Comparison of ENCODE assay signal across 14 cellular contexts in genomic region chr16:29836623-29837022, GRCh38. TPM values are rescaled to one million over a fixed set of nuclear protein-coding genes. Genes with fewer than 3 reads are reported as not detected.
DNase-seq lines count a peak whose midpoint lies in the region; ATAC-seq, FAIRE-seq and TF ChIP-seq lines count a peak whose summit lies in the region.
"Had no signal": no experiment of that assay in that cellular context is flagged by ENCODE, and none has a peak within 500 bp of the region (broad histone marks: within the 10 kb centered on the region; RNA-seq: fewer than 3 reads in every experiment).

No MANE protein-coding gene starts in this region.

- in situ Hi-C loops in GM12878 (cut with MboI) = no loop called here

- H3K9me3 ChIP-seq in GM12878 (replicated peaks; ENCODE audit: control insufficient read depth, insufficient read depth, low read length) = no peaks in the 10 kb centered on the region
- no peaks in the 10 kb centered on the region for H3K9me3 ChIP-seq in mucosa of descending colon
- no peaks in the 10 kb centered on the region for H3K9me3 ChIP-seq in sigmoid colon
- H3K9me3 ChIP-seq in trophoblast cell (ENCODE audit: insufficient read depth, low read depth, low read length) = no peaks in the 10 kb centered on the region
- H3K9me3 ChIP-seq: Caco-2 had no signal

- H3K4me3 ChIP-seq in H7 (ENCODE audit: insufficient read depth, low read depth, low read length) (no peak overlapping the region), GM12878 (no peak overlapping the region), mucosa of descending colon (no peak overlapping the region), sigmoid colon (no peak overlapping the region), trophoblast cell (ENCODE audit: low read depth, low read length) (no peak overlapping the region)

- H3K18ac ChIP-seq in trophoblast cell (ENCODE audit: low read length) = no peak overlapping the region

- TF ChIP-seq EP300 in GM12878 (IDR thresholded peaks at IDR 0.05; ENCODE audit: borderline replicate concordance in 1 of 2, control insufficient read depth in 1 of 2, low read depth in 2 of 2, low read length in 2 of 2) (no peak), sigmoid colon (IDR thresholded peaks at IDR 0.05) (no peak)

- intact Hi-C loops in GM12878 (cut with micrococcal nuclease; ENCODE audit: unreplicated experiment) (no loop called here), mucosa of descending colon (cut with DNase I, micrococcal nuclease) (no loop called here), sigmoid colon (cut with DNase I) (no loop called here)

- H4K91ac ChIP-seq in trophoblast cell (ENCODE audit: low read depth, low read length) = no peak overlapping the region

- TF ChIP-seq CTCF in GM12878 (IDR thresholded peaks at IDR 0.05 in 2 of 3, conservative IDR thresholded peaks at IDR 0.05 in 1 of 3; ENCODE audit: control insufficient read depth in 2 of 3, extremely low read depth in 1 of 3, insufficient read depth in 1 of 3, low read depth in 3 of 3, low read length in 3 of 3) (no peak), mucosa of descending colon (IDR thresholded peaks at IDR 0.05) (no peak), sigmoid colon (IDR thresholded peaks at IDR 0.05) (no peak)

- H3K4ac ChIP-seq in trophoblast cell (ENCODE audit: low read depth, low read length) = no peak overlapping the region

- H4K8ac ChIP-seq in trophoblast cell (ENCODE audit: low read depth, low read length) = no peak overlapping the region

- no peaks in the 10 kb centered on the region for H3K79me2 ChIP-seq in GM12878 (ENCODE audit: control insufficient read depth, insufficient read depth, low read length)
- H3K79me2 ChIP-seq in trophoblast cell (ENCODE audit: control insufficient read depth, insufficient read depth, low read length, poor library complexity) = no peaks in the 10 kb centered on the region

- H3K9ac ChIP-seq in GM12878 (ENCODE audit: control insufficient read depth, insufficient read depth, low read length) = no peak overlapping the region
- H3K9ac ChIP-seq in trophoblast cell (ENCODE audit: low read length) = no peak overlapping the region

- SMC1A ChIA-PET in GM12878 (lab: Charles Lee; ENCODE audit: uncharacterized antibody, unreplicated experiment) = interaction anchor here (1.1 kb wide), 1 partner anchor 32 kb away, joined by 3 read pairs; no protein-coding TSS in a partner anchor

- no peak overlapping the region for H3K14ac ChIP-seq in trophoblast cell (ENCODE audit: low read length)

- H2BK5ac ChIP-seq in trophoblast cell (ENCODE audit: low read depth, low read length, poor library complexity) = no peak overlapping the region

- no peak overlapping the region for H3K23ac ChIP-seq in trophoblast cell (ENCODE audit: low read length)

- H2AFZ ChIP-seq in GM12878 (ENCODE audit: control insufficient read depth, low read depth, low read length) (no peak overlapping the region), trophoblast cell (ENCODE audit: insufficient read depth, low read length, poor library complexity) (no peak overlapping the region)

- no peaks in the 10 kb centered on the region for H4K20me1 ChIP-seq in GM12878 (ENCODE audit: control insufficient read depth, insufficient read depth)

- RAD21 ChIA-PET in GM12878 (lab: Charles Lee; ENCODE audit: unreplicated experiment) = no interaction called here

- TF ChIP-seq POLR2A in GM12878 (IDR thresholded peaks at IDR 0.05; ENCODE audit: low read depth, low read length) (0 out of 2 replicates have a peak, but pooled peaks have one; percentile 20), sigmoid colon (IDR thresholded peaks at IDR 0.05) (no peak)

- H2BK120ac ChIP-seq in trophoblast cell (ENCODE audit: insufficient read depth, low read length, poor library complexity) = no peak overlapping the region

- BruUV-seq in GM12878 (replicated peaks; lab: Mats Ljungman, UMichigan) = no TSS peak

- DNase-seq in H7 (peak; percentile 36), GM12878 (ENCODE audit: low read depth, low spot score) (no peak), mucosa of descending colon (no peak), sigmoid colon (no peak), HEK293T (ENCODE audit: extremely low spot score) (no peak), trophoblast cell (no peak)
- DNase-seq: Caco-2; CD8-positive, alpha-beta memory T cell; DND-41; GDM1 had no signal

- no peak for ATAC-seq in GM12878
- ATAC-seq in mucosa of descending colon = peak; percentile 12

- no peak overlapping the region for H4K12ac ChIP-seq in trophoblast cell (ENCODE audit: low read depth, low read length)

- H3K4me1 ChIP-seq in GM12878 (ENCODE audit: control insufficient read depth, insufficient read depth, low read length) = no peaks in the 10 kb centered on the region
- no peaks in the 10 kb centered on the region for H3K4me1 ChIP-seq in mucosa of descending colon (ENCODE audit: low read depth)
- H3K4me1 ChIP-seq in sigmoid colon = no peaks in the 10 kb centered on the region
- no peaks in the 10 kb centered on the region for H3K4me1 ChIP-seq in trophoblast cell (ENCODE audit: control insufficient read depth in 1 of 2, insufficient read depth in 2 of 2, low read length in 2 of 2)
- H3K4me1 ChIP-seq: Caco-2 had no signal

- H2AK5ac ChIP-seq in trophoblast cell (ENCODE audit: low read length) = no peak overlapping the region

- no peak for TF ChIP-seq RAD21 in GM12878 (IDR thresholded peaks at IDR 0.05; ENCODE audit: insufficient read depth, low read depth, low read length)

- no peak overlapping the region for H3K4me2 ChIP-seq in GM12878 (ENCODE audit: control insufficient read depth, insufficient read depth)
- no peak overlapping the region for H3K4me2 ChIP-seq in trophoblast cell (ENCODE audit: low read length)

- H3K27me3 ChIP-seq in H7 (ENCODE audit: control insufficient read depth, insufficient read depth, low read length) = no peaks in the 10 kb centered on the region
- no peaks in the 10 kb centered on the region for H3K27me3 ChIP-seq in GM12878 (replicated peaks in 1 of 2; ENCODE audit: control insufficient read depth in 2 of 2, insufficient read depth in 2 of 2, low read length in 1 of 2)
- H3K27me3 ChIP-seq in sigmoid colon = no peaks in the 10 kb centered on the region
- H3K27me3 ChIP-seq in trophoblast cell (ENCODE audit: insufficient read depth, low read length) = no peaks in the 10 kb centered on the region

- H3K36me3 ChIP-seq in H7 (replicated peaks; ENCODE audit: control insufficient read depth, insufficient read depth, low read length) = no peaks in the 10 kb centered on the region
- H3K36me3 ChIP-seq in GM12878 (ENCODE audit: control insufficient read depth in 2 of 2, insufficient read depth in 2 of 2, low read length in 1 of 2) = peaks cover 13 to 15% of the 10 kb centered on the region in 2 experiments; a peak in 3 of 4 replicates
- peaks cover 33% of the 10 kb centered on the region for H3K36me3 ChIP-seq in mucosa of descending colon (ENCODE audit: low read depth)
- H3K36me3 ChIP-seq in sigmoid colon = peaks cover 37 to 100% (median 67%) of the 10 kb centered on the region in 4 donors
- H3K36me3 ChIP-seq in trophoblast cell (ENCODE audit: control insufficient read depth in 1 of 2, insufficient read depth in 2 of 2, low read length in 2 of 2) = peaks cover 0 to 4% of the 10 kb centered on the region in 2 experiments

- H3K79me1 ChIP-seq in trophoblast cell (ENCODE audit: low read length) = no peaks in the 10 kb centered on the region

- CTCF ChIA-PET in GM12878 (lab: Yijun Ruan, JAX) = interaction anchor here (0.9 kb wide), 1 partner anchor 12 kb away, joined by 4 read pairs; no protein-coding TSS in a partner anchor
- CTCF ChIA-PET in HEK293T (lab: Yijun Ruan, JAX) = interaction anchor here (0.6 kb wide), 1 partner anchor 29 kb away, joined by 3 read pairs; no protein-coding TSS in a partner anchor

- 98% methylated on average over 15 of the region's 15 CpGs for WGBS in GM12878 (ENCODE audit: insufficient coverage, insufficient replicate concordance, low lambda C conversion rate, missing lambda C conversion rate)
- WGBS in sigmoid colon, 2 donors = 88 to 89% methylated on average over 15 of the region's 15 CpGs
- WGBS in trophoblast cell (ENCODE audit: extremely low coverage, insufficient coverage, insufficient read length) = no CpG with 5 or more reads among the region's 15 CpGs

- H3K27ac ChIP-seq in GM12878 (ENCODE audit: control insufficient read depth, insufficient read depth) (no peak overlapping the region), sigmoid colon (no peak overlapping the region), trophoblast cell (ENCODE audit: low read depth, low read length) (no peak overlapping the region)

- H2BK12ac ChIP-seq in trophoblast cell (ENCODE audit: low read length) = no peak overlapping the region

- POLR2A ChIA-PET in GM12878 (lab: Charles Lee) = interaction anchor here (0.7 kb wide), 2 partner anchors 145 to 184 kb away, joined by 3 to 4 read pairs; no protein-coding TSS in a partner anchor
- POLR2A ChIA-PET in HEK293T (lab: Yijun Ruan, JAX) = no interaction called here

- no peak for FAIRE-seq in GM12878 (lab: Jason Lieb, UNC)
- FAIRE-seq: H54 had no signal

RNA-seq across cellular contexts. Expression of gene MVP, which starts 16.4 kb away (rescaled TPM):
- total RNA-seq in H7 (2014; rRNA removed; shearing (Covaris generic)) = 7.0 and 22.0 TPM in 2 replicates
- total RNA-seq in GM12878 (2013; cell fraction: nucleolus; rRNA removed) = 84.4 and 84.6 TPM in 2 replicates
- total RNA-seq in GM12878 (2014; rRNA removed) (60.2 and 67.9 TPM in 2 replicates), GM12878 (2014; rRNA removed; fragmentation: Illumina TruSeq; extraction: Trizol) (28.1 and 28.9 TPM in 2 replicates), GM12878 (2021) (62.5 and 62.7 TPM in 2 replicates), mucosa of descending colon (100 to 1,000 TPM; 307 to 552 (median 529) TPM), sigmoid colon (10 to 100 TPM; 62.3 to 94.5 (median 68.6) TPM)
- 32.9 TPM for polyA plus RNA-seq in GM12878 (2011; ENCODE audit: low read depth)
- polyA plus RNA-seq in GM12878 (2011; rRNA removed) (26.8 and 74.2 TPM in 2 replicates), GM12878 (2014; fragmentation: Illumina TruSeq; extraction: Trizol) (18.5 and 37.3 TPM in 2 replicates), GM12878 (2014; fragmentation: Nextera tagmentation; extraction: Ambion mirVana) (1 to 10 TPM in 1 of 2 experiments, under 1 TPM in 1; 0.98 to 1.2 TPM), GM12878 (2014; rRNA removed) (46.7 and 56.9 TPM in 2 replicates), GM12878 (2016; fragmentation: Nextera tagmentation; extraction: Ambion mirVana) (10 to 100 TPM; 63.5 to 64.6 TPM), sigmoid colon (100 to 1,000 TPM; 201 to 368 (median 265) TPM)
- 59.9 and 79.0 TPM in 2 replicates for polyA plus RNA-seq in GM12878 (2011; cell fraction: cytosol; rRNA removed)
- polyA plus RNA-seq in GM12878 (2011; cell fraction: nucleus; rRNA removed) = 152 and 155 TPM in 2 replicates
- polyA plus RNA-seq in GM12878 (2012) = 54.3 and 57.3 TPM in 2 replicates
- polyA minus RNA-seq in GM12878 (2011; rRNA and poly(A)+ RNA removed) = 183 and 191 TPM in 2 replicates
- 59.3 and 71.4 TPM in 2 replicates for polyA minus RNA-seq in GM12878 (2011; cell fraction: cytosol; rRNA and poly(A)+ RNA removed)
- 47.4 and 71.8 TPM in 2 replicates for polyA minus RNA-seq in GM12878 (2011; cell fraction: nucleus; rRNA and poly(A)+ RNA removed)
- polyA plus RNA-seq in trophoblast cell (2013) = 24.4 and 24.5 TPM in 2 replicates

RNA-seq across cellular contexts. Expression of gene PAGR1, which starts 20.7 kb away (rescaled TPM):
- 62.1 and 67.1 TPM in 2 replicates for total RNA-seq in H7 (2014; rRNA removed; shearing (Covaris generic))
- 18.3 and 23.4 TPM in 2 replicates for total RNA-seq in GM12878 (2013; cell fraction: nucleolus; rRNA removed)
- total RNA-seq in GM12878 (2014; rRNA removed) (31.5 and 33.4 TPM in 2 replicates), GM12878 (2014; rRNA removed; fragmentation: Illumina TruSeq; extraction: Trizol) (15.0 and 19.6 TPM in 2 replicates), GM12878 (2021) (26.5 and 27.2 TPM in 2 replicates), mucosa of descending colon (10 to 100 TPM; 15.6 to 25.1 (median 20.5) TPM), sigmoid colon (10 to 100 TPM; 18.5 to 29.9 (median 25.7) TPM)
- polyA plus RNA-seq in GM12878 (2011; ENCODE audit: low read depth) = 8.9 TPM
- polyA plus RNA-seq in GM12878 (2011; rRNA removed) (14.9 and 16.0 TPM in 2 replicates), GM12878 (2014; fragmentation: Illumina TruSeq; extraction: Trizol) (4.4 and 11.5 TPM in 2 replicates), GM12878 (2014; fragmentation: Nextera tagmentation; extraction: Ambion mirVana) (1 to 10 TPM; 1.1 to 5.5 TPM), GM12878 (2014; rRNA removed) (29.6 and 34.5 TPM in 2 replicates), GM12878 (2016; fragmentation: Nextera tagmentation; extraction: Ambion mirVana) (10 to 100 TPM; 44.6 to 57.7 TPM), sigmoid colon (10 to 100 TPM; 20.4 to 36.6 (median 29.1) TPM)
- polyA plus RNA-seq in GM12878 (2011; cell fraction: cytosol; rRNA removed) = 20.7 and 21.3 TPM in 2 replicates
- polyA plus RNA-seq in GM12878 (2011; cell fraction: nucleus; rRNA removed) = 10.5 and 13.7 TPM in 2 replicates
- 19.7 and 20.0 TPM in 2 replicates for polyA plus RNA-seq in GM12878 (2012)
- polyA minus RNA-seq in GM12878 (2011; rRNA and poly(A)+ RNA removed) = 2.5 and 5.9 TPM in 2 replicates
- polyA minus RNA-seq in GM12878 (2011; cell fraction: cytosol; rRNA and poly(A)+ RNA removed) = 5.0 and 8.2 TPM in 2 replicates
- polyA minus RNA-seq in GM12878 (2011; cell fraction: nucleus; rRNA and poly(A)+ RNA removed) = 6.3 and 9.0 TPM in 2 replicates
- polyA plus RNA-seq in trophoblast cell (2013) = 33.5 and 34.4 TPM in 2 replicates

RNA-seq across cellular contexts. Expression of gene PRRT2, which starts 24.6 kb away (rescaled TPM):
- total RNA-seq in H7 (2014; rRNA removed; shearing (Covaris generic)) = 1.8 and 5.6 TPM in 2 replicates
- total RNA-seq in GM12878 (2013; cell fraction: nucleolus; rRNA removed) = 3.0 and 3.8 TPM in 2 replicates
- total RNA-seq in GM12878 (2014; rRNA removed) (not detected in 2 replicates), GM12878 (2014; rRNA removed; fragmentation: Illumina TruSeq; extraction: Trizol) (0.09 TPM in 1 of 2 replicates, not detected in the other), GM12878 (2021) (0.35 and 0.49 TPM in 2 replicates), mucosa of descending colon (10 to 100 TPM in 1 of 3 donors, under 1 TPM in 2; 0.81 to 15.2 (median 0.94) TPM), sigmoid colon (10 to 100 TPM in 2 of 4 donors, 1 to 10 TPM in 2; 5.4 to 22.7 (median 9.6) TPM)
- polyA plus RNA-seq in GM12878 (2011; ENCODE audit: low read depth) = 0.13 TPM
- polyA plus RNA-seq in GM12878 (2011; rRNA removed) (0.10 and 0.12 TPM in 2 replicates), GM12878 (2014; fragmentation: Illumina TruSeq; extraction: Trizol) (0.16 TPM in 1 of 2 replicates, not detected in the other), GM12878 (2014; fragmentation: Nextera tagmentation; extraction: Ambion mirVana) (not detected), GM12878 (2014; rRNA removed) (0.12 and 0.22 TPM in 2 replicates), GM12878 (2016; fragmentation: Nextera tagmentation; extraction: Ambion mirVana) (under 1 TPM; 0.08 to 0.11 TPM), sigmoid colon (1 to 10 TPM in 1 of 3 donors, under 1 TPM in 1, not detected in 1; 0.69 to 2.2 TPM)
- polyA plus RNA-seq in GM12878 (2011; cell fraction: cytosol; rRNA removed) = 0.12 and 0.13 TPM in 2 replicates
- 3.2 and 3.5 TPM in 2 replicates for polyA plus RNA-seq in GM12878 (2011; cell fraction: nucleus; rRNA removed)
- polyA plus RNA-seq in GM12878 (2012) = 0.63 and 0.68 TPM in 2 replicates
- 0.07 and 0.46 TPM in 2 replicates for polyA minus RNA-seq in GM12878 (2011; rRNA and poly(A)+ RNA removed)
- not detected in 2 replicates for polyA minus RNA-seq in GM12878 (2011; cell fraction: cytosol; rRNA and poly(A)+ RNA removed)
- 0.48 and 1.1 TPM in 2 replicates for polyA minus RNA-seq in GM12878 (2011; cell fraction: nucleus; rRNA and poly(A)+ RNA removed)
- 3.9 and 4.1 TPM in 2 replicates for polyA plus RNA-seq in trophoblast cell (2013)
- total RNA-seq: HT-29 had no signal
- polyA plus RNA-seq: CD14-positive monocyte, IgD-negative memory B cell had no signal

RNA-seq across cellular contexts. Expression of gene CDIPT, which starts 26.4 kb away (rescaled TPM):
- total RNA-seq in H7 (2014; rRNA removed; shearing (Covaris generic)) = 91.3 and 97.6 TPM in 2 replicates
- 23.6 and 25.0 TPM in 2 replicates for total RNA-seq in GM12878 (2013; cell fraction: nucleolus; rRNA removed)
- total RNA-seq in GM12878 (2014; rRNA removed) = 33.2 and 35.4 TPM in 2 replicates
- total RNA-seq in GM12878 (2014; rRNA removed; fragmentation: Illumina TruSeq; extraction: Trizol) = 9.6 and 10.5 TPM in 2 replicates
- 31.4 and 34.1 TPM in 2 replicates for total RNA-seq in GM12878 (2021)
- polyA plus RNA-seq in GM12878 (2011; ENCODE audit: low read depth) = 11.5 TPM
- polyA plus RNA-seq in GM12878 (2011; rRNA removed) = 14.5 and 26.2 TPM in 2 replicates
- polyA plus RNA-seq in GM12878 (2011; cell fraction: cytosol; rRNA removed) = 41.9 and 52.6 TPM in 2 replicates
- 36.4 and 39.8 TPM in 2 replicates for polyA plus RNA-seq in GM12878 (2011; cell fraction: nucleus; rRNA removed)
- 28.7 and 30.8 TPM in 2 replicates for polyA plus RNA-seq in GM12878 (2012)
- polyA plus RNA-seq in GM12878 (2014; fragmentation: Illumina TruSeq; extraction: Trizol) = 6.8 and 15.5 TPM in 2 replicates
- polyA plus RNA-seq in GM12878 (2014; fragmentation: Nextera tagmentation; extraction: Ambion mirVana) = 1 to 10 TPM in 1 of 2 experiments, under 1 TPM in 1; 0.87 to 3.5 TPM
- polyA plus RNA-seq in GM12878 (2014; rRNA removed) = 33.1 and 33.2 TPM in 2 replicates
- polyA plus RNA-seq in GM12878 (2016; fragmentation: Nextera tagmentation; extraction: Ambion mirVana) = 10 to 100 TPM; 28.1 to 36.4 TPM
- 21.6 and 34.8 TPM in 2 replicates for polyA minus RNA-seq in GM12878 (2011; rRNA and poly(A)+ RNA removed)
- 18.7 and 20.5 TPM in 2 replicates for polyA minus RNA-seq in GM12878 (2011; cell fraction: cytosol; rRNA and poly(A)+ RNA removed)
- polyA minus RNA-seq in GM12878 (2011; cell fraction: nucleus; rRNA and poly(A)+ RNA removed) = 11.2 and 15.9 TPM in 2 replicates
- total RNA-seq in mucosa of descending colon = 100 to 1,000 TPM in 1 of 3 donors, 10 to 100 TPM in 2; 53.1 to 102 (median 90.5) TPM
- 100 to 1,000 TPM; 107 to 120 (median 111) TPM for total RNA-seq in sigmoid colon
- 10 to 100 TPM; 39.8 to 76.2 (median 51.1) TPM for polyA plus RNA-seq in sigmoid colon
- 51.3 and 53.4 TPM in 2 replicates for polyA plus RNA-seq in trophoblast cell (2013)

RNA-seq across cellular contexts. Expression of gene MAZ, which starts 30.3 kb away (rescaled TPM):
- 496 and 509 TPM in 2 replicates for total RNA-seq in H7 (2014; rRNA removed; shearing (Covaris generic))
- total RNA-seq in GM12878 (2013; cell fraction: nucleolus; rRNA removed) = 33.0 and 41.7 TPM in 2 replicates
- 184 and 202 TPM in 2 replicates for total RNA-seq in GM12878 (2014; rRNA removed)
- total RNA-seq in GM12878 (2014; rRNA removed; fragmentation: Illumina TruSeq; extraction: Trizol) = 142 and 158 TPM in 2 replicates
- 305 and 309 TPM in 2 replicates for total RNA-seq in GM12878 (2021)
- polyA plus RNA-seq in GM12878 (2011; ENCODE audit: low read depth) = 63.0 TPM
- polyA plus RNA-seq in GM12878 (2011; rRNA removed) = 57.5 and 100 TPM in 2 replicates
- 148 and 190 TPM in 2 replicates for polyA plus RNA-seq in GM12878 (2011; cell fraction: cytosol; rRNA removed)
- 285 and 333 TPM in 2 replicates for polyA plus RNA-seq in GM12878 (2011; cell fraction: nucleus; rRNA removed)
- polyA plus RNA-seq in GM12878 (2012) = 205 and 242 TPM in 2 replicates
- polyA plus RNA-seq in GM12878 (2014; fragmentation: Illumina TruSeq; extraction: Trizol) = 105 and 184 TPM in 2 replicates
- 10 to 100 TPM; 23.9 to 31.4 TPM for polyA plus RNA-seq in GM12878 (2014; fragmentation: Nextera tagmentation; extraction: Ambion mirVana)
- 132 and 171 TPM in 2 replicates for polyA plus RNA-seq in GM12878 (2014; rRNA removed)
- 10 to 100 TPM; 45.1 to 48.9 TPM for polyA plus RNA-seq in GM12878 (2016; fragmentation: Nextera tagmentation; extraction: Ambion mirVana)
- 250 and 328 TPM in 2 replicates for polyA minus RNA-seq in GM12878 (2011; rRNA and poly(A)+ RNA removed)
- 158 and 164 TPM in 2 replicates for polyA minus RNA-seq in GM12878 (2011; cell fraction: cytosol; rRNA and poly(A)+ RNA removed)
- 42.4 and 67.7 TPM in 2 replicates for polyA minus RNA-seq in GM12878 (2011; cell fraction: nucleus; rRNA and poly(A)+ RNA removed)
- total RNA-seq in mucosa of descending colon = 100 to 1,000 TPM; 224 to 415 (median 225) TPM
- total RNA-seq in sigmoid colon = 100 to 1,000 TPM in 1 of 4 donors, 10 to 100 TPM in 3; 59.6 to 102 (median 67.2) TPM
- polyA plus RNA-seq in sigmoid colon = 100 to 1,000 TPM; 137 to 226 (median 192) TPM
- 151 and 161 TPM in 2 replicates for polyA plus RNA-seq in trophoblast cell (2013)
